ENCODE assay signal across 8 cellular contexts in genomic region chr16:87392823-87393679, GRCh38. TPM values are rescaled to one million over a fixed set of nuclear protein-coding genes. Genes with fewer than 3 reads are reported as not detected.
A peak's percentile ranks its signal among the peaks of the same experiment; 100 is the strongest.
DNase-seq lines count a peak whose midpoint lies in the region; ATAC-seq lines count a peak whose summit lies in the region.

No MANE protein-coding gene starts in this region.

- no peaks in the 10 kb centered on the region for H3K9me3 Mint-ChIP-seq in activated CD4-positive, alpha-beta T cell treated with anti-CD3 and anti-CD28 coated beads, Interleukin-2, amount 10 ng/mL, durations not matched to agents 24 days and 14 days
- no peaks in the 10 kb centered on the region for H3K9me3 Mint-ChIP-seq in memory B cell
- H3K9me3 Mint-ChIP-seq in stimulated activated naive B cell treated with anti-CD40 and anti-IgM and Interleukin-4, amounts not matched to agents 10 μg/mL and 1 μg/mL and 100 μg/mL, for 72 hours, result no peaks in the 10 kb centered on the region

- peak overlapping the region; percentile 80 for H3K4me3 ChIP-seq in effector memory CD4-positive, alpha-beta T cell (ENCODE audit: insufficient read depth, low read depth, low read length, poor library complexity, severe bottlenecking)

- peak overlapping the region; percentile 90 for H3K27ac Mint-ChIP-seq in activated CD4-positive, alpha-beta T cell treated with anti-CD3 and anti-CD28 coated beads, Interleukin-2, amount 10 ng/mL, durations not matched to agents 24 days and 14 days
- peak overlapping the region; percentile 92 for H3K27ac Mint-ChIP-seq in memory B cell
- peak overlapping the region; percentile 84 for H3K27ac Mint-ChIP-seq in stimulated activated naive B cell treated with anti-CD40 and anti-IgM and Interleukin-4, amounts not matched to agents 10 μg/mL and 1 μg/mL and 100 μg/mL, for 72 hours

- no peaks in the 10 kb centered on the region for H3K9me3 ChIP-seq in effector memory CD4-positive, alpha-beta T cell (ENCODE audit: control insufficient read depth, low read length)

- no peaks in the 10 kb centered on the region for H3K27me3 ChIP-seq in effector memory CD4-positive, alpha-beta T cell (replicated peaks; ENCODE audit: control insufficient read depth, insufficient read depth, low read length, poor library complexity, severe bottlenecking)

- no peaks in the 10 kb centered on the region for H3K36me3 ChIP-seq in effector memory CD4-positive, alpha-beta T cell (ENCODE audit: control insufficient read depth, insufficient read depth, low read length)

- peaks cover 40% of the 10 kb centered on the region for H3K4me1 Mint-ChIP-seq in activated CD4-positive, alpha-beta T cell treated with anti-CD3 and anti-CD28 coated beads, Interleukin-2, amount 10 ng/mL, durations not matched to agents 24 days and 14 days
- peaks cover 31% of the 10 kb centered on the region for H3K4me1 Mint-ChIP-seq in memory B cell
- peaks cover 29 to 50% of the 10 kb centered on the region in 2 donors for H3K4me1 Mint-ChIP-seq in stimulated activated naive B cell treated with anti-CD40 and anti-IgM and Interleukin-4, amounts not matched to agents 10 μg/mL and 1 μg/mL and 100 μg/mL, for 72 hours

- peak overlapping the region; percentile 89 for H3K4me3 Mint-ChIP-seq in activated CD4-positive, alpha-beta T cell treated with anti-CD3 and anti-CD28 coated beads, Interleukin-2, amount 10 ng/mL, durations not matched to agents 24 days and 14 days
- H3K4me3 Mint-ChIP-seq in memory B cell, result peak overlapping the region; percentile 86
- H3K4me3 Mint-ChIP-seq in stimulated activated naive B cell treated with anti-CD40 and anti-IgM and Interleukin-4, amounts not matched to agents 10 μg/mL and 1 μg/mL and 100 μg/mL, for 72 hours, result peak overlapping the region; percentile 86 to 87

- H3K4me1 ChIP-seq in effector memory CD4-positive, alpha-beta T cell (ENCODE audit: control insufficient read depth, insufficient read depth, low read length, poor library complexity, severe bottlenecking), result peaks cover 25% of the 10 kb centered on the region

- H3K27ac ChIP-seq in effector memory CD4-positive, alpha-beta T cell (ENCODE audit: insufficient read depth, low read length, poor library complexity, severe bottlenecking), result peak overlapping the region; percentile 75

- ATAC-seq in memory B cell (ENCODE audit: low read depth), result no peak
- ATAC-seq in stimulated activated naive B cell treated with anti-CD40 and anti-IgM and Interleukin-4, amounts not matched to agents 10 μg/mL and 1 μg/mL and 100 μg/mL, for 72 hours (replicated peaks), result peak in 1 of 2 donors; percentile 4

- H3K27me3 Mint-ChIP-seq in activated CD4-positive, alpha-beta T cell treated with anti-CD3 and anti-CD28 coated beads, Interleukin-2, amount 10 ng/mL, durations not matched to agents 24 days and 14 days, result no peaks in the 10 kb centered on the region
- no peaks in the 10 kb centered on the region for H3K27me3 Mint-ChIP-seq in memory B cell
- no peaks in the 10 kb centered on the region for H3K27me3 Mint-ChIP-seq in stimulated activated naive B cell treated with anti-CD40 and anti-IgM and Interleukin-4, amounts not matched to agents 10 μg/mL and 1 μg/mL and 100 μg/mL, for 72 hours

- peaks cover 8% of the 10 kb centered on the region for H3K36me3 Mint-ChIP-seq in activated CD4-positive, alpha-beta T cell treated with anti-CD3 and anti-CD28 coated beads, Interleukin-2, amount 10 ng/mL, durations not matched to agents 24 days and 14 days (ENCODE audit: low read depth)
- peaks cover 1% of the 10 kb centered on the region for H3K36me3 Mint-ChIP-seq in memory B cell
- peaks cover 2 to 9% of the 10 kb centered on the region in 2 donors for H3K36me3 Mint-ChIP-seq in stimulated activated naive B cell treated with anti-CD40 and anti-IgM and Interleukin-4, amounts not matched to agents 10 μg/mL and 1 μg/mL and 100 μg/mL, for 72 hours

- intact Hi-C loops in activated CD4-positive, alpha-beta T cell treated with anti-CD3 and anti-CD28 coated beads, Interleukin-2, amount 10 ng/mL, durations not matched to agents 24 days and 14 days (cut with micrococcal nuclease), result loop anchor here (1.0 to 10.0 kb wide), 5 partner anchors 9 to 1062 kb away; partner anchors contain the start of genes BANP, ZCCHC14 and ZFPM1

- DNase-seq in DMS79 treated with DMSO at 0.1 percent for 48 hours (lab: John Stamatoyannopoulos, UW) (peak; percentile 32), DMS79 (lab: John Stamatoyannopoulos, UW) (no peak), HuH-7.5 (ENCODE audit: low spot score) (peak; percentile 76), memory B cell (ENCODE audit: low spot score in 2 of 2) (peak; percentile 29 to 38), NCI-H1694 treated with DMSO at 0.1 percent for 48 hours (lab: John Stamatoyannopoulos, UW) (no peak)
- peak; percentile 85 for DNase-seq in activated CD4-positive, alpha-beta T cell treated with anti-CD3 and anti-CD28 coated beads, Interleukin-2, amount 10 ng/mL, durations not matched to agents 24 days and 14 days
- peak in 1 of 3 donors; percentile 25 for DNase-seq in effector memory CD4-positive, alpha-beta T cell
- DNase-seq in stimulated activated naive B cell treated with anti-CD40 and anti-IgM and Interleukin-4, amounts not matched to agents 10 μg/mL and 1 μg/mL and 100 μg/mL, for 72 hours, result peak; percentile 23

RNA-seq across cellular contexts. Expression of gene MAP1LC3B, which starts 0.9 kb away (rescaled TPM):
- total RNA-seq in activated CD4-positive, alpha-beta T cell treated with anti-CD3 and anti-CD28 coated beads, Interleukin-2, amount 10 ng/mL, durations not matched to agents 24 days and 14 days, result 37.6 and 38.3 TPM in 2 replicates

RNA-seq across cellular contexts. Expression of gene FBXO31, which starts 9.5 kb away (rescaled TPM):
- 37.1 and 38.9 TPM in 2 replicates for total RNA-seq in activated CD4-positive, alpha-beta T cell treated with anti-CD3 and anti-CD28 coated beads, Interleukin-2, amount 10 ng/mL, durations not matched to agents 24 days and 14 days

Comparison
In these comparisons a context has a peak if more than half of its experiments do, and no peak if none do; other contexts are left out.
1. DNase-seq: peak in DMS79 treated with DMSO at 0.1 percent for 48 hours (single experiment), HuH-7.5 (single experiment), activated CD4-positive, alpha-beta T cell treated with anti-CD3 and anti-CD28 coated beads, Interleukin-2, amount 10 ng/mL, durations not matched to agents 24 days and 14 days (single experiment), memory B cell (2 of 2) and stimulated activated naive B cell treated with anti-CD40 and anti-IgM and Interleukin-4, amounts not matched to agents 10 μg/mL and 1 μg/mL and 100 μg/mL, for 72 hours (single experiment); none in DMS79 (single experiment) and NCI-H1694 treated with DMSO at 0.1 percent for 48 hours (single experiment).
2. Peak in every context shown above with its lines, with median percentiles within 50 percentile points of each other: H3K27ac Mint-ChIP-seq and H3K4me3 Mint-ChIP-seq.